2 cellular contexts compared by ENCODE assay signal in the genomic region with DNA sequence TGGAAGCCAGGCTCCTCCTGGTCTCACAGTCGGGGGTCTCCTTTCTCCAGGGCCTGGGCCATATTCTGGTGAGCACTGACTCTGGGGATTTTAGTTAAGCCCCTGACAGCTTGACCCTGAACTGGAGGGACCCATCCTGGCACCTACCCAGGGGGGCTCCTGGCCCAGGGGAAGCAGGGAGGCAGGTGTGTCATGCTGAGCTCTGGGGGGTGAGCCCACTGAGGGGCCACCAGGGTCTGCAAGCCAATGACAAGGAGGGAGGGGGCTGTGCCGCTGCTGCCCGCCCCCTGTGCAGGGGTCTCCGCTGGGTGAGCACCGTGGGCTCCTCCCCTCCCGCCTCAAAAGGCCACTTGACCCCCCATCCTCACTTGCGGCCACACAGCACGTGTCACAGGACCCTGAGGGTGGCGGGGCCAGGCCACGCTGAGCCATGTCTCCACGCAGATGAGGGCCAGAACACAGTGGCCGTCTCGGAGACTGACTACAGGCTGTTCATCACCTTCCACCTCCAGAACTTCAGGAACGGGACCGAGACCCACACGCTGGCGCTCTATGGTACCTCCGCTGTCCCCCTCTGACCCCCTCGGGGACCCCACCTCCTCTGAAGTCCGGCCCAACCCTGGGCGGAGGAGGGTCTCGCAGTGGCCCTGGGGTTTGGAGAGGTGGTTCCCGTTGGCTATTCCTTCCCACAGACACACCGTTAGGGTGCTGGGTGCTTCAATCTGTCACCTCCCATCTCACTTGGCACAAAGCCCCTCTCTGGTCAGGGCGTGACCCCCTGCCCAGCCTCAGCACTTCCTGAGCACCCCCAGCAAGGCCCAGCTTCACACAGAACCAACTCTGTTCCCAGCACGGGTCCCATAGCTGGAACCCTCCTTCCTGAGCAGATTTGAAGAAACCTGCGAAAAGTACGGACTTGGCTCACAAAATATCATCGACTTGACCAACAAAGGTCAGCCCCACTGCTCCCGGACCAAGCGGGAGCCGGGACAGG.
TF ChIP-seq lines count a peak whose summit lies in the region.

No MANE protein-coding gene starts in this region.

TF ChIP-seq in SK-N-SH, 30 proteins besides CTCF, POLR2A, EP300 and RAD21:
- TF ChIP-seq FOSL2 (IDR thresholded peaks at IDR 0.05; ENCODE audit: borderline replicate concordance, low read depth) (no peak), FOXJ3 (CRISPR knock-in tag; IDR thresholded peaks at IDR 0.05) (no peak), YY1 (IDR thresholded peaks at IDR 0.05; ENCODE audit: low read depth) (no peak), FOXM1 (IDR thresholded peaks at IDR 0.05; ENCODE audit: low read depth) (no peak)
TF ChIP-seq in SK-N-SH: peak in this region for 0.

TF ChIP-seq in SK-N-SH treated with all-trans-retinoic acid at 6 μM for 48 hours, 23 proteins besides CTCF, POLR2A, EP300 and RAD21 (continued from another document):
- no peak for TF ChIP-seq ZNF565 (CRISPR knock-in tag; conservative IDR thresholded peaks at IDR 0.05; ENCODE audit: low read depth)
- TF ChIP-seq PATZ1 (CRISPR knock-in tag; IDR thresholded peaks at IDR 0.05; ENCODE audit: borderline replicate concordance), result no peak
- no peak for TF ChIP-seq CREB5 (CRISPR knock-in tag; IDR thresholded peaks at IDR 0.05; ENCODE audit: low read depth)
- TF ChIP-seq RARB (CRISPR knock-in tag; IDR thresholded peaks at IDR 0.05), result no peak
